11 cellular contexts compared by ENCODE assay signal in the genomic region with DNA sequence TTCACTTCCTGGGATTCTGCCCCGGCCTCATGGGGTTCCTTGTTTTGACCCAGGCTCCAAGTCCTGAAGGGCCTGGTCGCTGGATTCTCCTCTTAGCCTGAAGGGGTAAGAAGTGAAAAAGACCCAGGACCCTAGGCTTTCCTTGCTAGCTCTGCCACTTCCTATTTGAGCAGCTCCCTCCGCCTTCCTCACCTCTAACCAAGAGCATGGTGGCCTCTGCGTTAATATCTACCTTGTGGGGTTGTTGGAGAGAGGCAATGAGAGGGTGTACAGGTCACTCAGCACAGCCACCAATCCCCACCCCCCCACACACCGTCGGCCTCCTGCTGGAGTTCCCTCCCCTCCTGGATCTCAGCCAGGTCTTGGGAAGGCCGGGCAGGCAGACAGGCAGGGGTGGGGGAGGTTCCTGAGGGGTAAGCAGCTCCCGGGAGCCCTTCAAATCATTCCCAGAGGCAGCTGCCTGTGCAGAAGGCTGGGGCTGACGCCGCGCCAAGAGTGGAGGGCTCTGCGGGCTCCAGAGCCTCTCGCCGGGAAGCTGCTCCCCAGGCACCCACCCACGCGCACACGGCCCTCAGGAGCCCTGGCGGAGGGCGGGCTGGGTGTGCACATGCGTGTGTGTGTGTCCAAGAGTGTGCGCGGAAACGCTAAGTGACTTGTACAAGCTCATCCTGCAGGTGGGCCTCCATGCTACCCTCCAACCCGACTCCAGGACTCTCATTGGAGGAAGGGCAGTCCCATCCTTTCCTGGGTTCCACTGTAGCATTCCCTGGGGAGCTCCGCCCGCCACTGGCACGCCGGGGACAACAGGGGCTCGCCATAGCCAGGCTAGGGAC. TPM values are rescaled to one million over a fixed set of nuclear protein-coding genes. Genes with fewer than 3 reads are reported as not detected.
A peak's percentile ranks its signal among the peaks of the same experiment; 100 is the strongest.
DNase-seq lines count a peak whose midpoint lies in the region; TF ChIP-seq lines count a peak whose summit lies in the region.
"Had no signal": no experiment of that assay in that cellular context is flagged by ENCODE, and none has a peak within 500 bp of the region (broad histone marks: within the 10 kb centered on the region; RNA-seq: fewer than 3 reads in every experiment).

No MANE protein-coding gene starts in this region.

- no peaks in the 10 kb centered on the region for H3K9me3 ChIP-seq in A673 (ENCODE audit: low read depth, low read length, poor library complexity, severe bottlenecking)
- H3K9me3 ChIP-seq in HEK293 (ENCODE audit: control insufficient read depth, insufficient read depth, low read depth, low read length) = no peaks in the 10 kb centered on the region
- no peaks in the 10 kb centered on the region for H3K9me3 ChIP-seq in CD4-positive, alpha-beta memory T cell (ENCODE audit: control insufficient read depth in 1 of 2, low read length in 2 of 2)
- H3K9me3 ChIP-seq in smooth muscle cell (replicated peaks; ENCODE audit: low read depth) = no peaks in the 10 kb centered on the region
- H3K9me3 ChIP-seq: MG63 had no signal

- H3K36me3 ChIP-seq in A673 (ENCODE audit: insufficient read depth, low read length, poor library complexity, severe bottlenecking) (no peaks in the 10 kb centered on the region), HEK293 (ENCODE audit: control insufficient read depth in 2 of 2, insufficient read depth in 1 of 2, low read length in 2 of 2) (no peaks in the 10 kb centered on the region), smooth muscle cell (ENCODE audit: low read depth) (no peaks in the 10 kb centered on the region)
- H3K36me3 ChIP-seq in CD4-positive, alpha-beta memory T cell (ENCODE audit: insufficient read depth, low read length) = no peaks in the 10 kb centered on the region
- H3K36me3 ChIP-seq: MG63 had no signal

- H3K4me1 ChIP-seq in A673 (ENCODE audit: insufficient read depth, low read length, poor library complexity, severe bottlenecking) = peaks cover 14% of the 10 kb centered on the region
- H3K4me1 ChIP-seq in HEK293 (ENCODE audit: control insufficient read depth, insufficient read depth, low read length) = peaks cover 5% of the 10 kb centered on the region; the same call in 1 of the 2 replicates
- H3K4me1 ChIP-seq in CD4-positive, alpha-beta memory T cell (ENCODE audit: insufficient read depth, low read length) = no peaks in the 10 kb centered on the region
- H3K4me1 ChIP-seq in smooth muscle cell (ENCODE audit: low read depth) = no peaks in the 10 kb centered on the region

- H3K36me3 Mint-ChIP-seq in CD4-positive, alpha-beta memory T cell = no peaks in the 10 kb centered on the region
- no peaks in the 10 kb centered on the region for H3K36me3 Mint-ChIP-seq in activated T-helper 1 cell treated with anti-CD3 and anti-CD28 coated beads, Interleukin-12 subunit alpha, Interleukin-12 subunit beta, Interleukin-2, Interleukin-4 antibody, amounts not matched to agents 30 ng/mL and 10 ng/mL and 1 ng/mL, durations not matched to agents 14 hours and 24 hours and 36 hours (ENCODE audit: low read depth)

- no peak overlapping the region for H2AFZ ChIP-seq in smooth muscle cell (ENCODE audit: low read depth)

- no peak overlapping the region for H3K4me2 ChIP-seq in smooth muscle cell

- TF ChIP-seq CTCF in A673 (conservative IDR thresholded peaks at IDR 0.05; ENCODE audit: low read depth, low read length) (no peak), HEK293 (tag by site-specific recombination; IDR thresholded peaks at IDR 0.05) (no peak), smooth muscle cell (IDR thresholded peaks at IDR 0.05; ENCODE audit: borderline replicate concordance, insufficient read depth, poor library complexity, severe bottlenecking) (no peak)

- H3K27me3 ChIP-seq in A673 (replicated peaks; ENCODE audit: insufficient read depth, low read depth, low read length, poor library complexity) = no peaks in the 10 kb centered on the region
- H3K27me3 ChIP-seq in CD4-positive, alpha-beta memory T cell (ENCODE audit: insufficient read depth, low read length) = no peaks in the 10 kb centered on the region
- peaks cover 4% of the 10 kb centered on the region for H3K27me3 ChIP-seq in smooth muscle cell (ENCODE audit: low read depth)
- H3K27me3 ChIP-seq: MG63 had no signal

- H3K9me3 Mint-ChIP-seq in CD4-positive, alpha-beta memory T cell = peaks cover 0 to 8% (median 0%) of the 10 kb centered on the region in 8 donors
- H3K9me3 Mint-ChIP-seq in activated T-helper 1 cell treated with anti-CD3 and anti-CD28 coated beads, Interleukin-12 subunit alpha, Interleukin-12 subunit beta, Interleukin-2, Interleukin-4 antibody, amounts not matched to agents 30 ng/mL and 10 ng/mL and 1 ng/mL, durations not matched to agents 14 hours and 24 hours and 36 hours = no peaks in the 10 kb centered on the region

- H3K4me1 Mint-ChIP-seq in CD4-positive, alpha-beta memory T cell = no peaks in the 10 kb centered on the region
- H3K4me1 Mint-ChIP-seq in activated T-helper 1 cell treated with anti-CD3 and anti-CD28 coated beads, Interleukin-12 subunit alpha, Interleukin-12 subunit beta, Interleukin-2, Interleukin-4 antibody, amounts not matched to agents 30 ng/mL and 10 ng/mL and 1 ng/mL, durations not matched to agents 14 hours and 24 hours and 36 hours (ENCODE audit: low read depth) = no peaks in the 10 kb centered on the region

- H3K4me3 ChIP-seq in A673 (ENCODE audit: low read depth, low read length, poor library complexity, severe bottlenecking) (no peak overlapping the region), HEK293 (ENCODE audit: low read depth, low read length) (no peak overlapping the region), smooth muscle cell (no peak overlapping the region)
- H3K4me3 ChIP-seq in CD4-positive, alpha-beta memory T cell (ENCODE audit: low read length in 2 of 2) = no peak overlapping the region
- H3K4me3 ChIP-seq: MG63 had no signal

- H3K27ac ChIP-seq in A673 (ENCODE audit: low read depth, low read length, poor library complexity, severe bottlenecking) (no peak overlapping the region), HEK293 (ENCODE audit: extremely low read depth, low read depth, low read length) (no peak overlapping the region), smooth muscle cell (ENCODE audit: low read depth) (no peak overlapping the region)
- H3K27ac ChIP-seq in CD4-positive, alpha-beta memory T cell (ENCODE audit: low read depth, low read length) = no peak overlapping the region

- no TSS peak for BruUV-seq in A673 (replicated peaks; lab: Mats Ljungman, UMichigan)

- H3K9ac ChIP-seq in smooth muscle cell (ENCODE audit: low read depth) = no peak overlapping the region

- CTCF ChIA-PET in A673 (lab: Charles Lee) (no interaction called here), HEK293 (lab: Yijun Ruan, JAX) (interaction anchor here (0.5 to 1.3 kb wide), 3 partner anchors 157 to 285 kb away, joined by 3 to 5 read pairs (median 4); no protein-coding TSS in a partner anchor)
- CTCF ChIA-PET in CD4-positive, alpha-beta memory T cell (lab: Charles Lee; ENCODE audit: partially characterized antibody) = no interaction called here

- peaks cover 7 to 18% of the 10 kb centered on the region in 2 donors for H3K27me3 Mint-ChIP-seq in CD4-positive, alpha-beta memory T cell
- H3K27me3 Mint-ChIP-seq in activated T-helper 1 cell treated with anti-CD3 and anti-CD28 coated beads, Interleukin-12 subunit alpha, Interleukin-12 subunit beta, Interleukin-2, Interleukin-4 antibody, amounts not matched to agents 30 ng/mL and 10 ng/mL and 1 ng/mL, durations not matched to agents 14 hours and 24 hours and 36 hours (ENCODE audit: insufficient read depth) = no peaks in the 10 kb centered on the region

- POLR2A ChIA-PET in A673 (lab: Charles Lee; ENCODE audit: low non-redundant PET) = interaction anchor here (0.5 kb wide), 1 partner anchor 19 kb away, joined by 10 read pairs; no protein-coding TSS in a partner anchor
- POLR2A ChIA-PET in HEK293 (lab: Yijun Ruan, JAX) = no interaction called here
- POLR2A ChIA-PET in CD4-positive, alpha-beta memory T cell (lab: Charles Lee; ENCODE audit: partially characterized antibody) = no interaction called here

- no peak overlapping the region for H3K27ac Mint-ChIP-seq in CD4-positive, alpha-beta memory T cell
- H3K27ac Mint-ChIP-seq in activated T-helper 1 cell treated with anti-CD3 and anti-CD28 coated beads, Interleukin-12 subunit alpha, Interleukin-12 subunit beta, Interleukin-2, Interleukin-4 antibody, amounts not matched to agents 30 ng/mL and 10 ng/mL and 1 ng/mL, durations not matched to agents 14 hours and 24 hours and 36 hours = no peak overlapping the region

- H3K79me2 ChIP-seq in smooth muscle cell (ENCODE audit: low read depth) = no peaks in the 10 kb centered on the region

- DNase-seq in A673 (ENCODE audit: low spot score) (peak; percentile 54), NCI-H69 (lab: John Stamatoyannopoulos, UW) (peak; percentile 88), kidney tubule cell (ENCODE audit: low spot score) (peak; percentile 52), smooth muscle cell (lab: John Stamatoyannopoulos, UW; ENCODE audit: unreplicated experiment) (no peak)
- DNase-seq in CD4-positive, alpha-beta memory T cell = no peak
- DNase-seq in activated T-helper 1 cell treated with anti-CD3 and anti-CD28 coated beads, Interleukin-12 subunit alpha, Interleukin-12 subunit beta, Interleukin-2, Interleukin-4 antibody, amounts not matched to agents 30 ng/mL and 10 ng/mL and 1 ng/mL, durations not matched to agents 14 hours and 24 hours and 36 hours (ENCODE audit: low spot score) = no peak
- DNase-seq in activated CD4-positive, alpha-beta T cell treated with anti-CD3 and anti-CD28 coated beads for 4 hours = no peak
- DNase-seq: central memory CD4-positive, alpha-beta T cell; MG63; retina had no signal

- no peak overlapping the region for H3K4me3 Mint-ChIP-seq in CD4-positive, alpha-beta memory T cell
- H3K4me3 Mint-ChIP-seq in activated T-helper 1 cell treated with anti-CD3 and anti-CD28 coated beads, Interleukin-12 subunit alpha, Interleukin-12 subunit beta, Interleukin-2, Interleukin-4 antibody, amounts not matched to agents 30 ng/mL and 10 ng/mL and 1 ng/mL, durations not matched to agents 14 hours and 24 hours and 36 hours = no peak overlapping the region

- 80% methylated on average over 25 of the region's 29 CpGs for WGBS in smooth muscle cell (ENCODE audit: low lambda C conversion rate)

- intact Hi-C loops in A673 (cut with micrococcal nuclease; ENCODE audit: unreplicated experiment) = no loop called here
- intact Hi-C loops in CD4-positive, alpha-beta memory T cell (cut with micrococcal nuclease) = no loop called here
- intact Hi-C loops in activated T-helper 1 cell treated with anti-CD3 and anti-CD28 coated beads, Interleukin-12 subunit alpha, Interleukin-12 subunit beta, Interleukin-2, Interleukin-4 antibody, amounts not matched to agents 30 ng/mL and 10 ng/mL and 1 ng/mL, durations not matched to agents 14 hours and 24 hours and 36 hours (cut with micrococcal nuclease) = no loop called here

- H3F3A ChIP-seq in smooth muscle cell (ENCODE audit: low read depth) = no peaks in the 10 kb centered on the region

- H4K20me1 ChIP-seq in smooth muscle cell (ENCODE audit: low read depth) = no peaks in the 10 kb centered on the region

RNA-seq across cellular contexts. Expression of gene INHBB, which starts 50.0 kb away (rescaled TPM):
- total RNA-seq in A673 (2021) (0.09 TPM in 2 replicates), smooth muscle cell (0.09 TPM in 1 of 2 replicates, not detected in the other)
- total RNA-seq in CD4-positive, alpha-beta memory T cell = not detected
- polyA plus RNA-seq in CD4-positive, alpha-beta memory T cell = not detected
- total RNA-seq in activated T-helper 1 cell treated with anti-CD3 and anti-CD28 coated beads, Interleukin-12 subunit alpha, Interleukin-12 subunit beta, Interleukin-2, Interleukin-4 antibody, amounts not matched to agents 30 ng/mL and 10 ng/mL and 1 ng/mL, durations not matched to agents 14 hours and 24 hours and 36 hours = not detected in 2 replicates
- 0.06 and 0.53 TPM in 2 replicates for polyA plus RNA-seq in smooth muscle cell

Comparison
In these comparisons a context has a peak if more than half of its experiments do, and no peak if none do; other contexts are left out.
1. DNase-seq: peak in A673 (single experiment), NCI-H69 (single experiment) and kidney tubule cell (single experiment); none in CD4-positive, alpha-beta memory T cell (0 of 5), activated T-helper 1 cell treated with anti-CD3 and anti-CD28 coated beads, Interleukin-12 subunit alpha, Interleukin-12 subunit beta, Interleukin-2, Interleukin-4 antibody, amounts not matched to agents 30 ng/mL and 10 ng/mL and 1 ng/mL, durations not matched to agents 14 hours and 24 hours and 36 hours (single experiment), activated CD4-positive, alpha-beta T cell treated with anti-CD3 and anti-CD28 coated beads for 4 hours (0 of 2) and smooth muscle cell (single experiment).